In genomic region chr1:108200627-108201106, GRCh38 we compare ENCODE assay signal across 8 cellular contexts. TPM values are rescaled to one million over a fixed set of nuclear protein-coding genes. Genes with fewer than 3 reads are reported as not detected.
DNase-seq lines count a peak whose midpoint lies in the region; ATAC-seq and TF ChIP-seq lines count a peak whose summit lies in the region.

No MANE protein-coding gene starts in this region.

- POLR2A ChIA-PET in WTC11 (lab: Charles Lee): interaction anchor here (0.9 to 1.2 kb wide), 2 partner anchors 127 to 492 kb away, joined by 3 to 4 read pairs; no protein-coding TSS in a partner anchor

- no peak overlapping the region for H4K8ac ChIP-seq in H9 (replicated peaks; ENCODE audit: insufficient read length, low read depth, low read length)

- no peak overlapping the region for H3K56ac ChIP-seq in H9 (ENCODE audit: insufficient read length, low read depth, low read length)

- H3K4ac ChIP-seq in H9 (ENCODE audit: low read depth, low read length): no peak overlapping the region

- no peak overlapping the region for H4K5ac ChIP-seq in H9 (ENCODE audit: insufficient read length, low read depth, low read length)

- CTCF ChIA-PET in WTC11 (lab: Charles Lee): interaction anchor here (0.8 to 2.0 kb wide), 8 partner anchors 9 to 492 kb away, joined by 3 to 7 read pairs (median 4); partner anchors contain the start of genes EEIG2 and PRPF38B

- no peaks in the 10 kb centered on the region for H3K9me3 ChIP-seq in H9 (ENCODE audit: control insufficient read depth, low read depth, low read length)
- H3K9me3 ChIP-seq in right lobe of liver: no peaks in the 10 kb centered on the region

- H2BK120ac ChIP-seq in H9 (ENCODE audit: low read depth, low read length, poor library complexity, severe bottlenecking): no peak overlapping the region

- H3K79me2 ChIP-seq in H9 (ENCODE audit: insufficient read depth, low read length): peaks cover 7% of the 10 kb centered on the region; the same call in 1 of the 2 replicates

- no peak overlapping the region for H2BK12ac ChIP-seq in H9 (ENCODE audit: insufficient read length, low read depth, low read length)

- no peak overlapping the region for H2BK5ac ChIP-seq in H9 (ENCODE audit: insufficient read length, low read length)

- H3K23ac ChIP-seq in H9 (ENCODE audit: insufficient read length, low read depth, low read length): no peak overlapping the region

- intact Hi-C loops in right lobe of liver (cut with DNase I): no loop called here

- no peak overlapping the region for H2BK20ac ChIP-seq in H9 (ENCODE audit: low read depth, low read length, poor library complexity, severe bottlenecking)

- DNase-seq in DMS53 treated with DMSO at 0.1 percent for 48 hours (lab: John Stamatoyannopoulos, UW; ENCODE audit: unreplicated experiment) (peak; percentile 73), H9 (no peak), NCI-H2107 treated with DMSO at 0.1 percent for 48 hours (lab: John Stamatoyannopoulos, UW; ENCODE audit: unreplicated experiment) (peak; percentile 86), WTC11 (ENCODE audit: low spot score) (no peak), dermis blood vessel endothelial cell (peak; percentile 75), right lobe of liver (no peak)
- DNase-seq in stimulated activated CD8-positive, alpha-beta memory T cell treated with anti-CD3 and anti-CD28 coated beads, Interleukin-12 subunit alpha, Interleukin-12 subunit beta, amount 100 ng/mL, for 1 hour (ENCODE audit: low read depth): peak; percentile 31

- H3K23me2 ChIP-seq in H9 (ENCODE audit: insufficient read length, low read depth, low read length, poor library complexity, severe bottlenecking): peaks cover 5% of the 10 kb centered on the region

- H3K4me3 Mint-ChIP-seq in H9 (peak overlapping the region; percentile 83 to 87), WTC11 (peak overlapping the region; percentile 81)

- no peak overlapping the region for H2AFZ ChIP-seq in H9 (ENCODE audit: low read length)

- no peak overlapping the region for H3T11ph ChIP-seq in H9 (ENCODE audit: low read length)

- peak overlapping the region; percentile 25 for H3K9ac ChIP-seq in H9 (ENCODE audit: extremely low read depth, insufficient read length, low read length)

- H4K20me1 ChIP-seq in H9 (ENCODE audit: control insufficient read depth, insufficient read depth, insufficient read length): no peaks in the 10 kb centered on the region

- H3K36me3 ChIP-seq in right lobe of liver: no peaks in the 10 kb centered on the region

- peaks cover 5 to 16% (median 9%) of the 10 kb centered on the region in 3 experiments; a peak in 4 of 7 replicates for H3K36me3 Mint-ChIP-seq in H9 (ENCODE audit: insufficient read depth in 1 of 3, low read depth in 3 of 3)
- peaks cover 19% of the 10 kb centered on the region for H3K36me3 Mint-ChIP-seq in WTC11

- H3K27ac Mint-ChIP-seq in H9 (no peak overlapping the region), WTC11 (no peak overlapping the region)

- no peaks in the 10 kb centered on the region for H3K79me1 ChIP-seq in H9 (ENCODE audit: insufficient read depth, low read depth, low read length, poor library complexity, severe bottlenecking)

- no peak overlapping the region for H3K18ac ChIP-seq in H9 (ENCODE audit: insufficient read length, low read depth, low read length)

- no peak for TF ChIP-seq POLR2A in right lobe of liver (IDR thresholded peaks at IDR 0.05)

- no peak overlapping the region for H3K27ac ChIP-seq in H9 (ENCODE audit: insufficient read length, low read depth, low read length)
- H3K27ac ChIP-seq in right lobe of liver: peak overlapping the region; percentile 29 to 70 (median 61)

- H3K27me3 ChIP-seq in H9 (ENCODE audit: insufficient read depth, low read length) (0 out of 2 replicates have a peak, but pooled peaks cover 2% of the 10 kb centered on the region), right lobe of liver (no peaks in the 10 kb centered on the region)

- H3K4me2 ChIP-seq in H9 (ENCODE audit: insufficient read depth, insufficient read length, low read length): peak overlapping the region; percentile 75

- no peak overlapping the region for H3K14ac ChIP-seq in H9 (ENCODE audit: insufficient read depth, low read length)

- H3K4me1 ChIP-seq in H9 (ENCODE audit: insufficient read depth, low read length) (peaks cover 7% of the 10 kb centered on the region), right lobe of liver (peaks cover 0 to 7% (median 0%) of the 10 kb centered on the region in 4 donors)

- H3K4me3 ChIP-seq in right lobe of liver: peak overlapping the region; percentile 58 to 65 (median 58)

- no peak overlapping the region for H4K91ac ChIP-seq in H9 (ENCODE audit: insufficient read length, low read depth, low read length)

- peaks cover 4 to 7% of the 10 kb centered on the region in 2 experiments; a peak in 4 of 5 replicates for H3K9me3 Mint-ChIP-seq in H9
- peaks cover 15% of the 10 kb centered on the region for H3K9me3 Mint-ChIP-seq in WTC11

- H3K4me1 Mint-ChIP-seq in H9 (peaks cover 20 to 28% of the 10 kb centered on the region in 2 experiments), WTC11 (peaks cover 31% of the 10 kb centered on the region)

- ATAC-seq in WTC11: peak; percentile 9
- ATAC-seq in right lobe of liver: peak; percentile 26 to 48 (median 33)
- no peak for ATAC-seq in GM18517 (IDR thresholded peaks at IDR 0.05; ENCODE audit: unreplicated experiment)

- WGBS in H9 (ENCODE audit: extremely low coverage, insufficient read length, low lambda C conversion rate): no CpG with 5 or more reads among the region's 11 CpGs
- 6% methylated on average over 11 of the region's 11 CpGs for WGBS in right lobe of liver (ENCODE audit: insufficient coverage, low coverage, low lambda C conversion rate, missing lambda C conversion rate)

- H3K27me3 Mint-ChIP-seq in H9 (ENCODE audit: low read depth) (peaks cover 10% of the 10 kb centered on the region), WTC11 (ENCODE audit: low read depth) (peaks cover 10% of the 10 kb centered on the region)

- H2BK15ac ChIP-seq in H9 (ENCODE audit: low read depth, low read length): no peak overlapping the region

- H2AK5ac ChIP-seq in H9 (ENCODE audit: insufficient read length, low read length): no peak overlapping the region

- TF ChIP-seq CTCF in H9 (conservative IDR thresholded peaks at IDR 0.05): peak; percentile 25; the same call in 2 of the 3 replicates
- TF ChIP-seq CTCF in WTC11 (IDR thresholded peaks at IDR 0.05): no peak
- peak in 1 of 4 donors; percentile 6 for TF ChIP-seq CTCF in right lobe of liver (IDR thresholded peaks at IDR 0.05)

TF ChIP-seq in WTC11, 78 proteins besides CTCF, POLR2A, EP300 and RAD21:
- TF ChIP-seq ARID4B (CRISPR knock-in tag; IDR thresholded peaks at IDR 0.05; ENCODE audit: borderline replicate concordance) (no peak), EMX1 (CRISPR knock-in tag; IDR thresholded peaks at IDR 0.05) (no peak), MLX (CRISPR knock-in tag; IDR thresholded peaks at IDR 0.05) (0 out of 2 replicates have a peak, but pooled peaks have one; percentile 4), FOXK1 (CRISPR knock-in tag; IDR thresholded peaks at IDR 0.05) (no peak), MAX (CRISPR knock-in tag; IDR thresholded peaks at IDR 0.05) (0 out of 2 replicates have a peak, but pooled peaks have one; percentile 3), SMAD4 (CRISPR knock-in tag; IDR thresholded peaks at IDR 0.05) (no peak), NR2C2 (CRISPR knock-in tag; IDR thresholded peaks at IDR 0.05) (no peak), ZBTB21 (CRISPR knock-in tag; IDR thresholded peaks at IDR 0.05; ENCODE audit: borderline replicate concordance) (no peak)

RNA-seq across cellular contexts. Expression of gene SLC25A24, which starts 0.5 kb away (rescaled TPM):
- total RNA-seq in H9 (2021) (35.1 and 35.9 TPM in 2 replicates), WTC11 (2021) (34.9 to 39.1 TPM (median 35.9 TPM) in 3 replicates), dermis blood vessel endothelial cell (49.5 and 49.9 TPM in 2 replicates), right lobe of liver (1 to 10 TPM; 1.1 to 3.9 (median 2.5) TPM)

RNA-seq across cellular contexts. Expression of gene NBPF4, which starts 43.2 kb away (rescaled TPM):
- total RNA-seq in H9 (2021): not detected in 2 replicates
- total RNA-seq in WTC11 (2021): not detected in 3 replicates
- total RNA-seq in dermis blood vessel endothelial cell: not detected in 2 replicates
- not detected for total RNA-seq in right lobe of liver

Comparison
In these comparisons a context has a peak if more than half of its experiments do, and no peak if none do; other contexts are left out.
1. DNase-seq: peak in DMS53 treated with DMSO at 0.1 percent for 48 hours (single experiment), NCI-H2107 treated with DMSO at 0.1 percent for 48 hours (single experiment), dermis blood vessel endothelial cell (single experiment) and stimulated activated CD8-positive, alpha-beta memory T cell treated with anti-CD3 and anti-CD28 coated beads, Interleukin-12 subunit alpha, Interleukin-12 subunit beta, amount 100 ng/mL, for 1 hour (single experiment); none in H9 (single experiment), WTC11 (single experiment) and right lobe of liver (0 of 3).